1 cellular context compared by ENCODE assay signal in the genomic region with DNA sequence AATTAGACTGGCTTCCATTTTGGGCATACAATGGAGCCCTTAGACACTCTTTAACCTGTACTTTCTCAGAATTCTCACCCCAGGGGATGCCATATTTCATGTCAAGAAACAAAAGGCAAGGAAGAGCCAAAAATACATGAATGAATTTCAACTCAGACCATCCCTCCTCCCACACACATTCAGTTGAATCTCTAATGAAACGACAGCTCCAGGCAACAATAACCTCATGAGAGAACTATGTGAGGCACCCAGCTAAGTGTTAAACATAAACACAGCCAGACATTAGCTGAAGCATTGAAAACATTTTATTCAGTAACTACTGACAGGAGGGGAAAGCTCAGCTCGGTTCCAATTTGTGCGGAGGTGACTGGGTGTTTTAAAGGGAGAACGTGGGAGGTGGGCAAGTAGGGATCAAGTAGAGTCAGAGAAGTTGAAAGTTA.
TF ChIP-seq lines count a peak whose summit lies in the region.

No MANE protein-coding gene starts in this region.

TF ChIP-seq in GM23338, 12 proteins besides CTCF, POLR2A, EP300 and RAD21 (continued from another document):
- TF ChIP-seq, protein P1, sequence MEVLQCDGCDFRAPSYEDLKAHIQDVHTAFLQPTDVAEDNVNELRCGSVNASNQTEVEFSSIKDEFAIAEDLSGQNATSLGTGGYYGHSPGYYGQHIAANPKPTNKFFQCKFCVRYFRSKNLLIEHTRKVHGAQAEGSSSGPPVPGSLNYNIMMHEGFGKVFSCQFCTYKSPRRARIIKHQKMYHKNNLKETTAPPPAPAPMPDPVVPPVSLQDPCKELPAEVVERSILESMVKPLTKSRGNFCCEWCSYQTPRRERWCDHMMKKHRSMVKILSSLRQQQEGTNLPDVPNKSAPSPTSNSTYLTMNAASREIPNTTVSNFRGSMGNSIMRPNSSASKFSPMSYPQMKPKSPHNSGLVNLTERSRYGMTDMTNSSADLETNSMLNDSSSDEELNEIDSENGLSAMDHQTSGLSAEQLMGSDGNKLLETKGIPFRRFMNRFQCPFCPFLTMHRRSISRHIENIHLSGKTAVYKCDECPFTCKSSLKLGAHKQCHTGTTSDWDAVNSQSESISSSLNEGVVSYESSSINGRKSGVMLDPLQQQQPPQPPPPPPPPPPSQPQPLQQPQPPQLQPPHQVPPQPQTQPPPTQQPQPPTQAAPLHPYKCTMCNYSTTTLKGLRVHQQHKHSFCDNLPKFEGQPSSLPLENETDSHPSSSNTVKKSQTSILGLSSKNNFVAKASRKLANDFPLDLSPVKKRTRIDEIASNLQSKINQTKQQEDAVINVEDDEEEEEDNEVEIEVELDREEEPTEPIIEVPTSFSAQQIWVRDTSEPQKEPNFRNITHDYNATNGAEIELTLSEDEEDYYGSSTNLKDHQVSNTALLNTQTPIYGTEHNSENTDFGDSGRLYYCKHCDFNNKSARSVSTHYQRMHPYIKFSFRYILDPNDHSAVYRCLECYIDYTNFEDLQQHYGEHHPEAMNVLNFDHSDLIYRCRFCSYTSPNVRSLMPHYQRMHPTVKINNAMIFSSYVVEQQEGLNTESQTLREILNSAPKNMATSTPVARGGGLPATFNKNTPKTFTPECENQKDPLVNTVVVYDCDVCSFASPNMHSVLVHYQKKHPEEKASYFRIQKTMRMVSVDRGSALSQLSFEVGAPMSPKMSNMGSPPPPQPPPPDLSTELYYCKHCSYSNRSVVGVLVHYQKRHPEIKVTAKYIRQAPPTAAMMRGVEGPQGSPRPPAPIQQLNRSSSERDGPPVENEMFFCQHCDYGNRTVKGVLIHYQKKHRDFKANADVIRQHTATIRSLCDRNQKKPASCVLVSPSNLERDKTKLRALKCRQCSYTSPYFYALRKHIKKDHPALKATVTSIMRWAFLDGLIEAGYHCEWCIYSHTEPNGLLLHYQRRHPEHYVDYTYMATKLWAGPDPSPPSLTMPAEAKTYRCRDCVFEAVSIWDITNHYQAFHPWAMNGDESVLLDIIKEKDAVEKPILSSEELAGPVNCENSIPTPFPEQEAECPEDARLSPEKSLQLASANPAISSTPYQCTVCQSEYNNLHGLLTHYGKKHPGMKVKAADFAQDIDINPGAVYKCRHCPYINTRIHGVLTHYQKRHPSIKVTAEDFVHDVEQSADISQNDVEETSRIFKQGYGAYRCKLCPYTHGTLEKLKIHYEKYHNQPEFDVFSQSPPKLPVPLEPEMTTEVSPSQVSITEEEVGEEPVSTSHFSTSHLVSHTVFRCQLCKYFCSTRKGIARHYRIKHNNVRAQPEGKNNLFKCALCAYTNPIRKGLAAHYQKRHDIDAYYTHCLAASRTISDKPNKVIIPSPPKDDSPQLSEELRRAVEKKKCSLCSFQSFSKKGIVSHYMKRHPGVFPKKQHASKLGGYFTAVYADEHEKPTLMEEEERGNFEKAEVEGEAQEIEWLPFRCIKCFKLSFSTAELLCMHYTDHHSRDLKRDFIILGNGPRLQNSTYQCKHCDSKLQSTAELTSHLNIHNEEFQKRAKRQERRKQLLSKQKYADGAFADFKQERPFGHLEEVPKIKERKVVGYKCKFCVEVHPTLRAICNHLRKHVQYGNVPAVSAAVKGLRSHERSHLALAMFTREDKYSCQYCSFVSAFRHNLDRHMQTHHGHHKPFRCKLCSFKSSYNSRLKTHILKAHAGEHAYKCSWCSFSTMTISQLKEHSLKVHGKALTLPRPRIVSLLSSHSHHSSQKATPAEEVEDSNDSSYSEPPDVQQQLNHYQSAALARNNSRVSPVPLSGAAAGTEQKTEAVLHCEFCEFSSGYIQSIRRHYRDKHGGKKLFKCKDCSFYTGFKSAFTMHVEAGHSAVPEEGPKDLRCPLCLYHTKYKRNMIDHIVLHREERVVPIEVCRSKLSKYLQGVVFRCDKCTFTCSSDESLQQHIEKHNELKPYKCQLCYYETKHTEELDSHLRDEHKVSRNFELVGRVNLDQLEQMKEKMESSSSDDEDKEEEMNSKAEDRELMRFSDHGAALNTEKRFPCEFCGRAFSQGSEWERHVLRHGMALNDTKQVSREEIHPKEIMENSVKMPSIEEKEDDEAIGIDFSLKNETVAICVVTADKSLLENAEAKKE (CRISPR knock-in tag; IDR thresholded peaks at IDR 0.05) = no peak
- TF ChIP-seq ZNF331 (CRISPR knock-in tag; IDR thresholded peaks at IDR 0.05; ENCODE audit: low read depth) (no peak), POLR2AphosphoS5 (IDR thresholded peaks at IDR 0.05; ENCODE audit: low read depth) (no peak), EZH2 (IDR thresholded peaks at IDR 0.05; ENCODE audit: low read depth, unreplicated experiment) (no peak), ZNF114 (CRISPR knock-in tag; IDR thresholded peaks at IDR 0.05) (no peak), STAT1 (IDR thresholded peaks at IDR 0.05; ENCODE audit: unreplicated experiment) (no peak), CREB1 (CRISPR knock-in tag; IDR thresholded peaks at IDR 0.05; ENCODE audit: low read depth) (no peak), JUNB (IDR thresholded peaks at IDR 0.05; ENCODE audit: unreplicated experiment) (no peak), EZH2phosphoT487 (IDR thresholded peaks at IDR 0.05; ENCODE audit: unreplicated experiment) (no peak), NANOG (IDR thresholded peaks at IDR 0.05; ENCODE audit: borderline replicate concordance) (no peak)
- TF ChIP-seq, protein P2, sequence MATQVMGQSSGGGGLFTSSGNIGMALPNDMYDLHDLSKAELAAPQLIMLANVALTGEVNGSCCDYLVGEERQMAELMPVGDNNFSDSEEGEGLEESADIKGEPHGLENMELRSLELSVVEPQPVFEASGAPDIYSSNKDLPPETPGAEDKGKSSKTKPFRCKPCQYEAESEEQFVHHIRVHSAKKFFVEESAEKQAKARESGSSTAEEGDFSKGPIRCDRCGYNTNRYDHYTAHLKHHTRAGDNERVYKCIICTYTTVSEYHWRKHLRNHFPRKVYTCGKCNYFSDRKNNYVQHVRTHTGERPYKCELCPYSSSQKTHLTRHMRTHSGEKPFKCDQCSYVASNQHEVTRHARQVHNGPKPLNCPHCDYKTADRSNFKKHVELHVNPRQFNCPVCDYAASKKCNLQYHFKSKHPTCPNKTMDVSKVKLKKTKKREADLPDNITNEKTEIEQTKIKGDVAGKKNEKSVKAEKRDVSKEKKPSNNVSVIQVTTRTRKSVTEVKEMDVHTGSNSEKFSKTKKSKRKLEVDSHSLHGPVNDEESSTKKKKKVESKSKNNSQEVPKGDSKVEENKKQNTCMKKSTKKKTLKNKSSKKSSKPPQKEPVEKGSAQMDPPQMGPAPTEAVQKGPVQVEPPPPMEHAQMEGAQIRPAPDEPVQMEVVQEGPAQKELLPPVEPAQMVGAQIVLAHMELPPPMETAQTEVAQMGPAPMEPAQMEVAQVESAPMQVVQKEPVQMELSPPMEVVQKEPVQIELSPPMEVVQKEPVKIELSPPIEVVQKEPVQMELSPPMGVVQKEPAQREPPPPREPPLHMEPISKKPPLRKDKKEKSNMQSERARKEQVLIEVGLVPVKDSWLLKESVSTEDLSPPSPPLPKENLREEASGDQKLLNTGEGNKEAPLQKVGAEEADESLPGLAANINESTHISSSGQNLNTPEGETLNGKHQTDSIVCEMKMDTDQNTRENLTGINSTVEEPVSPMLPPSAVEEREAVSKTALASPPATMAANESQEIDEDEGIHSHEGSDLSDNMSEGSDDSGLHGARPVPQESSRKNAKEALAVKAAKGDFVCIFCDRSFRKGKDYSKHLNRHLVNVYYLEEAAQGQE (IDR thresholded peaks at IDR 0.05; ENCODE audit: unreplicated experiment) = no peak
